Comparison of ENCODE assay signal across 2 cellular contexts in the genomic region with DNA sequence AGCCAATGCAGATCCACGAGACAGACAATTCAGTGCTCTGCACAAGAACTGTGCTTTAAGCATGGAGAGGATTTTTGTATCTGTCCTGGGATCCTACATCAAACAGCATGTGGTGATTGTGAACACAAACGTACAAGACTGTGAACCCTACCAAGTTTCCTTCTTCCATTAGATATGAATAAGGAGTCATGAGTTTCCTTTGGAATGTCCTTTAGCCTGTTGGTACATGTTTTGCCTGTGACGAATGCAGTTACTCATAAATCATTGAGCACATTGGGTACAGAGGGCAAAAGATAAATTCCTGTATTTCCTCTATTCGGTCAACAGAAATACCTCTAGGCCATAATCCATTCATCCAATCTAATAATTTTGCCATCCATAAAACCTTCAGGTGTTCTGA.
TF ChIP-seq lines count a peak whose summit lies in the region.

No MANE protein-coding gene starts in this region.

TF ChIP-seq in liver, 16 proteins besides CTCF, POLR2A, EP300 and RAD21:
- TF ChIP-seq GABPA (IDR thresholded peaks at IDR 0.05 in 1 of 2, conservative IDR thresholded peaks at IDR 0.05 in 1 of 2) (no peak), SP1 (IDR thresholded peaks at IDR 0.05) (peak; percentile 27), HNF4A (conservative IDR thresholded peaks at IDR 0.05) (peak; percentile 8 to 36), JUND (IDR thresholded peaks at IDR 0.05) (peak in 1 of 2 donors; percentile 19), NR2F2 (IDR thresholded peaks at IDR 0.05) (peak; percentile 23), YY1 (IDR thresholded peaks at IDR 0.05) (no peak)

TF ChIP-seq in HepG2, 621 proteins besides CTCF, POLR2A, EP300 and RAD21:
- TF ChIP-seq BHLHE40 (IDR thresholded peaks at IDR 0.05; ENCODE audit: low read length), result no peak
- TF ChIP-seq TCF7 (IDR thresholded peaks at IDR 0.05; ENCODE audit: low read depth), result no peak
- no peak for TF ChIP-seq KDM1A (CRISPR knock-in tag; IDR thresholded peaks at IDR 0.05)
- TF ChIP-seq, protein P1, sequence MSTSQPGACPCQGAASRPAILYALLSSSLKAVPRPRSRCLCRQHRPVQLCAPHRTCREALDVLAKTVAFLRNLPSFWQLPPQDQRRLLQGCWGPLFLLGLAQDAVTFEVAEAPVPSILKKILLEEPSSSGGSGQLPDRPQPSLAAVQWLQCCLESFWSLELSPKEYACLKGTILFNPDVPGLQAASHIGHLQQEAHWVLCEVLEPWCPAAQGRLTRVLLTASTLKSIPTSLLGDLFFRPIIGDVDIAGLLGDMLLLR (CRISPR knock-in tag; IDR thresholded peaks at IDR 0.05), result no peak
- TF ChIP-seq, protein P2, sequence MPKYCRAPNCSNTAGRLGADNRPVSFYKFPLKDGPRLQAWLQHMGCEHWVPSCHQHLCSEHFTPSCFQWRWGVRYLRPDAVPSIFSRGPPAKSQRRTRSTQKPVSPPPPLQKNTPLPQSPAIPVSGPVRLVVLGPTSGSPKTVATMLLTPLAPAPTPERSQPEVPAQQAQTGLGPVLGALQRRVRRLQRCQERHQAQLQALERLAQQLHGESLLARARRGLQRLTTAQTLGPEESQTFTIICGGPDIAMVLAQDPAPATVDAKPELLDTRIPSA (CRISPR knock-in tag; IDR thresholded peaks at IDR 0.05; ENCODE audit: borderline replicate concordance), result no peak
- TF ChIP-seq ZNF7 (CRISPR knock-in tag; IDR thresholded peaks at IDR 0.05), result no peak
- no peak for TF ChIP-seq PHF8 (CRISPR knock-in tag; IDR thresholded peaks at IDR 0.05)
- no peak for TF ChIP-seq ZNF841 (CRISPR knock-in tag; IDR thresholded peaks at IDR 0.05; ENCODE audit: borderline replicate concordance)
- TF ChIP-seq SALL2 (CRISPR knock-in tag; IDR thresholded peaks at IDR 0.05), result no peak
- TF ChIP-seq SOX5 (CRISPR knock-in tag; IDR thresholded peaks at IDR 0.05; ENCODE audit: borderline replicate concordance), result no peak
- no peak for TF ChIP-seq ZNF569 (CRISPR knock-in tag; IDR thresholded peaks at IDR 0.05; ENCODE audit: borderline replicate concordance)
- TF ChIP-seq SRF (IDR thresholded peaks at IDR 0.05; ENCODE audit: low read depth, low read length), result no peak
- TF ChIP-seq SIX4 (CRISPR knock-in tag; IDR thresholded peaks at IDR 0.05), result no peak
- no peak for TF ChIP-seq ZNF605 (CRISPR knock-in tag; IDR thresholded peaks at IDR 0.05)
- no peak for TF ChIP-seq RFX5 (IDR thresholded peaks at IDR 0.05; ENCODE audit: low read depth, low read length)
- no peak for TF ChIP-seq ESRRA (CRISPR knock-in tag; IDR thresholded peaks at IDR 0.05; ENCODE audit: low read depth)
- TF ChIP-seq, protein P3, sequence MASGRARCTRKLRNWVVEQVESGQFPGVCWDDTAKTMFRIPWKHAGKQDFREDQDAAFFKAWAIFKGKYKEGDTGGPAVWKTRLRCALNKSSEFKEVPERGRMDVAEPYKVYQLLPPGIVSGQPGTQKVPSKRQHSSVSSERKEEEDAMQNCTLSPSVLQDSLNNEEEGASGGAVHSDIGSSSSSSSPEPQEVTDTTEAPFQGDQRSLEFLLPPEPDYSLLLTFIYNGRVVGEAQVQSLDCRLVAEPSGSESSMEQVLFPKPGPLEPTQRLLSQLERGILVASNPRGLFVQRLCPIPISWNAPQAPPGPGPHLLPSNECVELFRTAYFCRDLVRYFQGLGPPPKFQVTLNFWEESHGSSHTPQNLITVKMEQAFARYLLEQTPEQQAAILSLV (CRISPR knock-in tag; IDR thresholded peaks at IDR 0.05; ENCODE audit: borderline replicate concordance), result no peak
- TF ChIP-seq, protein P4, sequence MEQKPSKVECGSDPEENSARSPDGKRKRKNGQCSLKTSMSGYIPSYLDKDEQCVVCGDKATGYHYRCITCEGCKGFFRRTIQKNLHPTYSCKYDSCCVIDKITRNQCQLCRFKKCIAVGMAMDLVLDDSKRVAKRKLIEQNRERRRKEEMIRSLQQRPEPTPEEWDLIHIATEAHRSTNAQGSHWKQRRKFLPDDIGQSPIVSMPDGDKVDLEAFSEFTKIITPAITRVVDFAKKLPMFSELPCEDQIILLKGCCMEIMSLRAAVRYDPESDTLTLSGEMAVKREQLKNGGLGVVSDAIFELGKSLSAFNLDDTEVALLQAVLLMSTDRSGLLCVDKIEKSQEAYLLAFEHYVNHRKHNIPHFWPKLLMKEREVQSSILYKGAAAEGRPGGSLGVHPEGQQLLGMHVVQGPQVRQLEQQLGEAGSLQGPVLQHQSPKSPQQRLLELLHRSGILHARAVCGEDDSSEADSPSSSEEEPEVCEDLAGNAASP (CRISPR knock-in tag; IDR thresholded peaks at IDR 0.05; ENCODE audit: borderline replicate concordance), result no peak
- no peak for TF ChIP-seq FLYWCH1 (CRISPR knock-in tag; IDR thresholded peaks at IDR 0.05)
- TF ChIP-seq ZC3H13 (CRISPR knock-in tag; IDR thresholded peaks at IDR 0.05), result no peak
